8 cellular contexts compared by ENCODE assay signal in the genomic region with DNA sequence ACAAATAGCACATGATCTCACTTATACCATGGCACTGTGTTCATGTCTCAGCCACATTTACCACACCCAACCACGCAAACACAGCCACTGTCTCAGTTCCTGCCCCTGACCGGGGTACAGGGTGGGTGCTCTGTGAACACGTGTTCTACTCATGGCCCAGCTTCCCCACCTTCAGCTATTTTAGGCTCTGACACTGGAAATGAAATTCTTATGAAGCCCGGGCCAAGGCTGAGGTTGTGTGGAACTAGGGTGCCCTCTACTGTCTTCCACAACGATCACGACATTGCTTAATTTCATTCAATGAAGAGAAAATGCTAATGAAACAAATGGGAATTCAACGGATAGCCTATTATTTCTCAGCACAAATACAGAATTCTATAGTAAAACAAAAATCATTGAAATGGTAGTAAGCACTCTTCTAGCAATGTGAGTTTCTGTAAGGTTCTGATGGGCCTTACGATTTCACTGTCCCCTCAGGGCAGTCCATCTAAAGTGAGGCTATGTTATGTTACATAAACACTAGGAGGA. TPM values are rescaled to one million over a fixed set of nuclear protein-coding genes. Genes with fewer than 3 reads are reported as not detected.
DNase-seq lines count a peak whose midpoint lies in the region; ATAC-seq, FAIRE-seq and TF ChIP-seq lines count a peak whose summit lies in the region.

No MANE protein-coding gene starts in this region.

- H3K9me3 ChIP-seq in WERI-Rb-1 (ENCODE audit: severe bottlenecking), result no peaks in the 10 kb centered on the region
- H3K9me3 ChIP-seq in thyroid gland, result no peaks in the 10 kb centered on the region

- no peak overlapping the region for H3K4me3 ChIP-seq in WERI-Rb-1 (ENCODE audit: low read depth, low read length)
- no peak overlapping the region for H3K4me3 ChIP-seq in thyroid gland (replicated peaks in 1 of 3)

- peak; percentile 12 for DNase-seq in NCI-H1105 (lab: John Stamatoyannopoulos, UW)
- peak; percentile 56 for DNase-seq in WERI-Rb-1
- peak; percentile 69 for DNase-seq in iPS-NIHi7 (ENCODE audit: extremely low spot score)
- peak; percentile 51 to 65 for DNase-seq in thyroid gland
- no peak for DNase-seq in HTR-8/SVneo (ENCODE audit: insufficient read length, low spot score)
- DNase-seq in stimulated activated naive CD4-positive, alpha-beta T cell (lab: John Stamatoyannopoulos, UW), result no peak

- FAIRE-seq in G401.6 (lab: Jason Lieb, UNC), result peak; percentile 95
- FAIRE-seq in HTR-8/SVneo (lab: Jason Lieb, UNC), result no peak

- no peaks in the 10 kb centered on the region for H3K27me3 ChIP-seq in WERI-Rb-1 (ENCODE audit: insufficient read depth, low read depth, severe bottlenecking)
- H3K27me3 ChIP-seq in thyroid gland, result peaks cover 5% of the 10 kb centered on the region

- TF ChIP-seq CTCF in WERI-Rb-1 (IDR thresholded peaks at IDR 0.05; ENCODE audit: low read depth, low read length) (peak; percentile 73), thyroid gland (IDR thresholded peaks at IDR 0.05) (peak; percentile 30 to 83 (median 68))

- H3K36me3 ChIP-seq in WERI-Rb-1 (no peaks in the 10 kb centered on the region), thyroid gland (no peaks in the 10 kb centered on the region)

- peaks cover 0 to 13% of the 10 kb centered on the region in 2 donors for H3K4me1 ChIP-seq in thyroid gland

- ATAC-seq in GM21390 (IDR thresholded peaks at IDR 0.05; ENCODE audit: unreplicated experiment), result no peak

- intact Hi-C loops in thyroid gland (cut with DNase I), result loop anchor here (10.0 kb wide), 1 partner anchor 1360 kb away; no protein-coding TSS in a partner anchor

- no peak for TF ChIP-seq POLR2A in thyroid gland (IDR thresholded peaks at IDR 0.05)

- no peak overlapping the region for H3K27ac ChIP-seq in WERI-Rb-1
- H3K27ac ChIP-seq in thyroid gland, result no peak overlapping the region

- WGBS in thyroid gland, 2 donors, result 6 to 7% methylated on average over 8 of the region's 8 CpGs

RNA-seq across cellular contexts. Expression of gene GABRA5, which starts 2.1 kb away (rescaled TPM):
- 1 to 10 TPM in 1 of 4 donors, not detected in 3; 5.7 TPM for total RNA-seq in thyroid gland

Comparison
In these comparisons a context has a peak if more than half of its experiments do, and no peak if none do; other contexts are left out.
1. DNase-seq: peak in NCI-H1105 (single experiment), WERI-Rb-1 (single experiment), iPS-NIHi7 (single experiment) and thyroid gland (2 of 2); none in HTR-8/SVneo (single experiment) and stimulated activated naive CD4-positive, alpha-beta T cell (0 of 6).